8 cellular contexts compared by ENCODE assay signal in genomic region chr6:117484052-117484646, GRCh38. TPM values are rescaled to one million over a fixed set of nuclear protein-coding genes. Genes with fewer than 3 reads are reported as not detected.
A peak's percentile ranks its signal among the peaks of the same experiment; 100 is the strongest.
DNase-seq lines count a peak whose midpoint lies in the region; ATAC-seq and TF ChIP-seq lines count a peak whose summit lies in the region.
"Had no signal": no experiment of that assay in that cellular context is flagged by ENCODE, and none has a peak within 500 bp of the region (broad histone marks: within the 10 kb centered on the region; RNA-seq: fewer than 3 reads in every experiment).

No MANE protein-coding gene starts in this region.

- TF ChIP-seq CTCF in HFFc6 (IDR thresholded peaks at IDR 0.05): no peak
- TF ChIP-seq CTCF in foreskin keratinocyte (conservative IDR thresholded peaks at IDR 0.05): no peak

- H3K9me3 Mint-ChIP-seq in HFFc6: peaks cover 4% of the 10 kb centered on the region; the same call in 1 of the 2 replicates
- H3K9me3 Mint-ChIP-seq in activated CD4-positive, alpha-beta memory T cell treated with anti-CD3 and anti-CD28 coated beads for 36 hours: no peaks in the 10 kb centered on the region

- H3K27ac Mint-ChIP-seq in HFFc6: peak overlapping the region; percentile 86
- H3K27ac Mint-ChIP-seq in activated CD4-positive, alpha-beta memory T cell treated with anti-CD3 and anti-CD28 coated beads for 36 hours: no peak overlapping the region

- H3K4me1 ChIP-seq in foreskin keratinocyte: peaks cover 22% of the 10 kb centered on the region

- H3K4me1 Mint-ChIP-seq in HFFc6 (ENCODE audit: low read depth): peaks cover 59% of the 10 kb centered on the region
- peaks cover 12% of the 10 kb centered on the region for H3K4me1 Mint-ChIP-seq in activated CD4-positive, alpha-beta memory T cell treated with anti-CD3 and anti-CD28 coated beads for 36 hours (ENCODE audit: low read depth)

- peak overlapping the region; percentile 95 for H3K4me3 Mint-ChIP-seq in HFFc6
- peak overlapping the region; percentile 82 for H3K4me3 Mint-ChIP-seq in activated CD4-positive, alpha-beta memory T cell treated with anti-CD3 and anti-CD28 coated beads for 36 hours

- H3K27me3 Mint-ChIP-seq in HFFc6 (ENCODE audit: insufficient read depth): peaks cover 4% of the 10 kb centered on the region; the same call in 1 of the 2 replicates
- peaks cover 19% of the 10 kb centered on the region for H3K27me3 Mint-ChIP-seq in activated CD4-positive, alpha-beta memory T cell treated with anti-CD3 and anti-CD28 coated beads for 36 hours

- CTCF ChIA-PET in activated CD4-positive, alpha-beta memory T cell treated with anti-CD3 and anti-CD28 coated beads for 36 hours (lab: Charles Lee): interaction anchor here (0.9 to 4.9 kb wide), 5 partner anchors 34 to 121 kb away, joined by 3 to 34 read pairs (median 4); no protein-coding TSS in a partner anchor

- H3K36me3 Mint-ChIP-seq in HFFc6 (ENCODE audit: low read depth): peaks cover 38% of the 10 kb centered on the region
- no peaks in the 10 kb centered on the region for H3K36me3 Mint-ChIP-seq in activated CD4-positive, alpha-beta memory T cell treated with anti-CD3 and anti-CD28 coated beads for 36 hours

- intact Hi-C loops in activated CD4-positive, alpha-beta memory T cell treated with anti-CD3 and anti-CD28 coated beads for 36 hours (cut with micrococcal nuclease): loop anchor here (5.0 to 10.0 kb wide), 2 partner anchors 1382 to 1411 kb away; partner anchors contain the start of genes ASF1A and NT5DC1

- DNase-seq in HFFc6 (no peak), foreskin keratinocyte (no peak)
- DNase-seq in activated CD4-positive, alpha-beta memory T cell treated with anti-CD3 and anti-CD28 coated beads for 36 hours: no peak

- no peaks in the 10 kb centered on the region for H3K27me3 ChIP-seq in foreskin keratinocyte

- ATAC-seq in foreskin keratinocyte: no peak
- ATAC-seq in HG02571 (IDR thresholded peaks at IDR 0.05; ENCODE audit: unreplicated experiment): no peak
- no peak for ATAC-seq in GM18868 (IDR thresholded peaks at IDR 0.05; ENCODE audit: unreplicated experiment)
- no peak for ATAC-seq in HG03045 (IDR thresholded peaks at IDR 0.05; ENCODE audit: unreplicated experiment)

- peak overlapping the region; percentile 57 to 84 (median 77) for H3K4me3 ChIP-seq in skin epidermis

- H3K27ac ChIP-seq in foreskin keratinocyte: peak overlapping the region; percentile 55
- H3K27ac ChIP-seq in skin epidermis: peak overlapping the region in 11 of 21 experiments; percentile 75 to 92 (median 85)

- POLR2A ChIA-PET in activated CD4-positive, alpha-beta memory T cell treated with anti-CD3 and anti-CD28 coated beads for 36 hours (lab: Charles Lee): interaction anchor here (2.2 to 2.3 kb wide), 2 partner anchors 64 to 118 kb away, joined by 8 to 17 read pairs; partner anchors contain the start of gene GOPC

RNA-seq across cellular contexts. Expression of gene DCBLD1, which starts 1.7 kb away (rescaled TPM):
- 10 to 100 TPM; 29.3 to 41.6 (median 31.9) TPM for total RNA-seq in HFFc6 (2021; fragmentation: NEBNext Ultra II Directional; extraction: Animal tissue kit (Norgen Biotek cat#: 25700))
- total RNA-seq in activated CD4-positive, alpha-beta memory T cell treated with anti-CD3 and anti-CD28 coated beads for 36 hours: 1 to 10 TPM; 4.4 to 4.5 TPM
- 25.9 and 26.5 TPM in 2 replicates for total RNA-seq in foreskin keratinocyte
- polyA plus RNA-seq in foreskin keratinocyte: 10.1 and 12.0 TPM in 2 replicates

RNA-seq across cellular contexts. Expression of gene ROS1, which starts 58.4 kb away (rescaled TPM):
- total RNA-seq in HFFc6 (2021; fragmentation: NEBNext Ultra II Directional; extraction: Animal tissue kit (Norgen Biotek cat#: 25700)): under 1 TPM; 0.05 to 0.14 (median 0.07) TPM
- total RNA-seq in activated CD4-positive, alpha-beta memory T cell treated with anti-CD3 and anti-CD28 coated beads for 36 hours: not detected
- total RNA-seq in foreskin keratinocyte: 0.10 TPM in 1 of 2 replicates, not detected in the other
- polyA plus RNA-seq in foreskin keratinocyte: 0.03 TPM in 1 of 2 replicates, not detected in the other
- total RNA-seq: T-helper 2 cell treated with Interferon-gamma antibody and Interleukin-4, amounts not matched to agents 100 ng/mL and 5 ng/mL, for 36 hours had no signal
